In the genomic region with DNA sequence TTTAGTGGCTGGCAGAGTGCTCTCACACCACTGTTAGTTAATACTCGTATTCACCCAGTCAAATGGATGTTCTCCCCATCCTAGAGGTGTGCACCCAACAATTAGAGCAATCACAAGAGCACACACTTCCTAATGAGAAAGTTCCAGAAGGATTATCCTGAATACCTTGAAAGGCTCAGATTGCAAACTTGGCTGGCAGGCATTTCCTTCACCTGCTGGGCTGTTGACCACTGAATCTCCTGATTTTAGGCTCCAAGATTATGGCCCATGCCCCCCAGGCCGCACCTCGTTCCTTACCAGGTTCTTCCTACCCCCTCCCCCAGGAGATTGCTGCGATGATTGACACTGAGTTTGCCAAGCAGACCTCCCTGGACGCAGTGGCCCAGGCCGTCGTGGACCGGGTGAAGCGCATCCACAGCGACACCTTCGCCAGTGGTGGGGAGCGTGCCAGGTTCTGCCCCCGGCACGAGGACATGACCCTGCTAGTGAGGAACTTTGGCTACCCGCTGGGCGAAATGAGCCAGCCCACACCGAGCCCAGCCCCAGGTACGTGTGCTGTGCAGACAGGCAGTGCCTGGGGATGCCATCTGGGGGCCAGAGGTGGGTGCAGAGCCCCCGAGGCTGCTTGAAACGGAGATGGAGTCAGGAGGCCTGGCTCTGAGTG, we compare ENCODE assay signal across 13 cellular contexts. TPM values are rescaled to one million over a fixed set of nuclear protein-coding genes. Genes with fewer than 3 reads are reported as not detected.
DNase-seq lines count a peak whose midpoint lies in the region; ATAC-seq and TF ChIP-seq lines count a peak whose summit lies in the region.
"Had no signal": no experiment of that assay in that cellular context is flagged by ENCODE, and none has a peak within 500 bp of the region (broad histone marks: within the 10 kb centered on the region; RNA-seq: fewer than 3 reads in every experiment).

No MANE protein-coding gene starts in this region.

- POLR2A ChIA-PET in WTC11 (lab: Charles Lee): no interaction called here

- peaks cover 11% of the 10 kb centered on the region; the same call in 1 of the 2 replicates for H3K4me1 ChIP-seq in H9 (ENCODE audit: insufficient read depth, low read length)
- no peaks in the 10 kb centered on the region for H3K4me1 ChIP-seq in hepatocyte (ENCODE audit: insufficient read depth)
- peaks cover 14 to 16% of the 10 kb centered on the region in 2 experiments for H3K4me1 ChIP-seq in trophoblast cell (ENCODE audit: control insufficient read depth in 1 of 2, insufficient read depth in 2 of 2, low read length in 2 of 2)

- H3K56ac ChIP-seq in H9 (ENCODE audit: insufficient read length, low read depth, low read length): no peak overlapping the region

- H3K4me3 ChIP-seq in hepatocyte (no peak overlapping the region), trophoblast cell (ENCODE audit: low read depth, low read length) (no peak overlapping the region)
- H3K4me3 ChIP-seq: BLaER1 treated with 17β-estradiol and CSF1 and Interleukin-3, amounts not matched to agents 10 nM and 100 nM; GM12878 had no signal

- H4K12ac ChIP-seq in trophoblast cell (ENCODE audit: low read depth, low read length): no peak overlapping the region

- H3K27ac Mint-ChIP-seq in H9 (no peak overlapping the region; a peak in 2 of 7 replicates), WTC11 (peak overlapping the region; percentile 72; the same call in 1 of the 2 replicates)
- H3K27ac Mint-ChIP-seq: IgD-negative memory B cell had no signal

- no peak overlapping the region for H2BK15ac ChIP-seq in H9 (ENCODE audit: low read depth, low read length)

- H3K4ac ChIP-seq in H9 (ENCODE audit: low read depth, low read length) (no peak overlapping the region), trophoblast cell (ENCODE audit: low read depth, low read length) (no peak overlapping the region)

- H3K9me3 Mint-ChIP-seq in H9 (no peaks in the 10 kb centered on the region), WTC11 (no peaks in the 10 kb centered on the region)
- H3K9me3 Mint-ChIP-seq: IgD-negative memory B cell had no signal

- no peak overlapping the region for H2BK5ac ChIP-seq in H9 (ENCODE audit: insufficient read length, low read length)
- H2BK5ac ChIP-seq in trophoblast cell (ENCODE audit: low read depth, low read length, poor library complexity): no peak overlapping the region

- CTCF ChIA-PET in WTC11 (lab: Charles Lee): no interaction called here

- H3K9me3 ChIP-seq in H9 (ENCODE audit: control insufficient read depth, low read depth, low read length): no peaks in the 10 kb centered on the region
- no peaks in the 10 kb centered on the region for H3K9me3 ChIP-seq in hepatocyte (ENCODE audit: low read depth)
- H3K9me3 ChIP-seq in trophoblast cell (ENCODE audit: insufficient read depth, low read depth, low read length): no peaks in the 10 kb centered on the region
- H3K9me3 ChIP-seq: BLaER1 treated with 17β-estradiol and CSF1 and Interleukin-3, amounts not matched to agents 10 nM and 100 nM had no signal

- no peak overlapping the region for H3T11ph ChIP-seq in H9 (ENCODE audit: low read length)

- H2BK12ac ChIP-seq in H9 (ENCODE audit: insufficient read length, low read depth, low read length) (no peak overlapping the region), trophoblast cell (ENCODE audit: low read length) (no peak overlapping the region)

- ATAC-seq in WTC11 (no peak), GM18909 (IDR thresholded peaks at IDR 0.05; ENCODE audit: poor library complexity, unreplicated experiment) (no peak)
- ATAC-seq: GM12878 had no signal

- H3K4me1 Mint-ChIP-seq in H9: peaks cover 35 to 45% of the 10 kb centered on the region in 2 experiments
- H3K4me1 Mint-ChIP-seq in WTC11: peaks cover 43% of the 10 kb centered on the region
- H3K4me1 Mint-ChIP-seq: CD4-positive, CD25-positive, alpha-beta regulatory T cell; IgD-negative memory B cell had no signal

- H3K79me1 ChIP-seq in H9 (ENCODE audit: insufficient read depth, low read depth, low read length, poor library complexity, severe bottlenecking) (no peaks in the 10 kb centered on the region), trophoblast cell (ENCODE audit: low read length) (peaks cover 13% of the 10 kb centered on the region)

- no CpG with 5 or more reads among the region's 20 CpGs for WGBS in H9 (ENCODE audit: extremely low coverage, insufficient read length, low lambda C conversion rate)
- WGBS in hepatocyte (ENCODE audit: low lambda C conversion rate, missing lambda C conversion rate): 95% methylated on average over 20 of the region's 20 CpGs
- no CpG with 5 or more reads among the region's 20 CpGs for WGBS in trophoblast cell (ENCODE audit: extremely low coverage, insufficient coverage, insufficient read length)

- H4K91ac ChIP-seq in H9 (ENCODE audit: insufficient read length, low read depth, low read length) (no peak overlapping the region), trophoblast cell (ENCODE audit: low read depth, low read length) (peak overlapping the region; percentile 17)

- H2BK120ac ChIP-seq in H9 (ENCODE audit: low read depth, low read length, poor library complexity, severe bottlenecking): no peak overlapping the region
- no peak overlapping the region for H2BK120ac ChIP-seq in trophoblast cell (ENCODE audit: insufficient read depth, low read length, poor library complexity)

- no peak overlapping the region for H3K18ac ChIP-seq in H9 (ENCODE audit: insufficient read length, low read depth, low read length)
- H3K18ac ChIP-seq in trophoblast cell (ENCODE audit: low read length): no peak overlapping the region

- no peak overlapping the region for H2BK20ac ChIP-seq in H9 (ENCODE audit: low read depth, low read length, poor library complexity, severe bottlenecking)

- TF ChIP-seq CTCF in H9 (conservative IDR thresholded peaks at IDR 0.05) (no peak), WTC11 (IDR thresholded peaks at IDR 0.05) (no peak), hepatocyte (IDR thresholded peaks at IDR 0.05; ENCODE audit: poor library complexity) (no peak)

- H4K8ac ChIP-seq in H9 (replicated peaks; ENCODE audit: insufficient read length, low read depth, low read length) (no peak overlapping the region), trophoblast cell (ENCODE audit: low read depth, low read length) (no peak overlapping the region)

- H2AK5ac ChIP-seq in H9 (ENCODE audit: insufficient read length, low read length) (no peak overlapping the region), trophoblast cell (ENCODE audit: low read length) (peak overlapping the region; percentile 32)

- no peak overlapping the region for H3K27ac ChIP-seq in H9 (ENCODE audit: insufficient read length, low read depth, low read length)
- H3K27ac ChIP-seq in hepatocyte: no peak overlapping the region
- H3K27ac ChIP-seq in trophoblast cell (ENCODE audit: low read depth, low read length): no peak overlapping the region
- H3K27ac ChIP-seq: BLaER1 treated with 17β-estradiol and CSF1 and Interleukin-3, amounts not matched to agents 10 nM and 100 nM had no signal

- H3K27me3 ChIP-seq in H9 (ENCODE audit: insufficient read depth, low read length) (no peaks in the 10 kb centered on the region), hepatocyte (no peaks in the 10 kb centered on the region), trophoblast cell (ENCODE audit: insufficient read depth, low read length) (no peaks in the 10 kb centered on the region)
- H3K27me3 ChIP-seq: BLaER1 treated with 17β-estradiol and CSF1 and Interleukin-3, amounts not matched to agents 10 nM and 100 nM had no signal

- DNase-seq in H9 (peak; percentile 27), WTC11 (ENCODE audit: low spot score) (no peak), hepatocyte (ENCODE audit: low spot score) (peak; percentile 3), trophoblast cell (no peak), Kasumi-1 (lab: John Stamatoyannopoulos, UW) (no peak), NCI-H510A (lab: John Stamatoyannopoulos, UW) (no peak)
- DNase-seq in activated CD4-positive, alpha-beta T cell treated with anti-CD3 and anti-CD28 coated beads for 1 hour: no peak
- DNase-seq: ACHN; CD4-positive, CD25-positive, alpha-beta regulatory T cell had no signal

- no peaks in the 10 kb centered on the region for H3K9me2 ChIP-seq in hepatocyte (replicated peaks; ENCODE audit: insufficient read depth)

- H4K5ac ChIP-seq in H9 (ENCODE audit: insufficient read length, low read depth, low read length): no peak overlapping the region

- no peaks in the 10 kb centered on the region for H3K27me3 Mint-ChIP-seq in H9 (ENCODE audit: low read depth)
- no peaks in the 10 kb centered on the region for H3K27me3 Mint-ChIP-seq in WTC11 (ENCODE audit: low read depth)
- H3K27me3 Mint-ChIP-seq: CD4-positive, CD25-positive, alpha-beta regulatory T cell; IgD-negative memory B cell had no signal

- no peak overlapping the region for H3K23ac ChIP-seq in H9 (ENCODE audit: insufficient read length, low read depth, low read length)
- no peak overlapping the region for H3K23ac ChIP-seq in trophoblast cell (ENCODE audit: low read length)

- H3K4me2 ChIP-seq in H9 (ENCODE audit: insufficient read depth, insufficient read length, low read length) (no peak overlapping the region), hepatocyte (no peak overlapping the region), trophoblast cell (ENCODE audit: low read length) (no peak overlapping the region)
- H3K4me2 ChIP-seq: BLaER1 treated with 17β-estradiol and CSF1 and Interleukin-3, amounts not matched to agents 10 nM and 100 nM had no signal

- H3K4me3 Mint-ChIP-seq in H9 (no peak overlapping the region; a peak in 1 of 5 replicates), WTC11 (no peak overlapping the region)
- H3K4me3 Mint-ChIP-seq: CD4-positive, CD25-positive, alpha-beta regulatory T cell; IgD-negative memory B cell had no signal

- H3K79me2 ChIP-seq in H9 (ENCODE audit: insufficient read depth, low read length): no peaks in the 10 kb centered on the region
- H3K79me2 ChIP-seq in hepatocyte: no peaks in the 10 kb centered on the region
- H3K79me2 ChIP-seq in trophoblast cell (ENCODE audit: control insufficient read depth, insufficient read depth, low read length, poor library complexity): peaks cover 5% of the 10 kb centered on the region

- peaks cover 4 to 53% (median 53%) of the 10 kb centered on the region in 3 experiments for H3K36me3 Mint-ChIP-seq in H9 (ENCODE audit: insufficient read depth in 1 of 3, low read depth in 3 of 3)
- H3K36me3 Mint-ChIP-seq in WTC11: peaks cover 25% of the 10 kb centered on the region

- H3K14ac ChIP-seq in H9 (ENCODE audit: insufficient read depth, low read length): no peak overlapping the region; the same call in 1 of the 2 replicates
- no peak overlapping the region for H3K14ac ChIP-seq in trophoblast cell (ENCODE audit: low read length)

- no peaks in the 10 kb centered on the region for H3K23me2 ChIP-seq in H9 (ENCODE audit: insufficient read length, low read depth, low read length, poor library complexity, severe bottlenecking)

- no peaks in the 10 kb centered on the region for H3K36me3 ChIP-seq in hepatocyte (replicated peaks; ENCODE audit: insufficient read depth, low read depth)
- peaks cover 17 to 22% of the 10 kb centered on the region in 2 experiments for H3K36me3 ChIP-seq in trophoblast cell (ENCODE audit: control insufficient read depth in 1 of 2, insufficient read depth in 2 of 2, low read length in 2 of 2)

- H3K9ac ChIP-seq in H9 (ENCODE audit: extremely low read depth, insufficient read length, low read length): no peak overlapping the region
- H3K9ac ChIP-seq in trophoblast cell (ENCODE audit: low read length): peak overlapping the region; percentile 47

- H4K20me1 ChIP-seq in H9 (ENCODE audit: control insufficient read depth, insufficient read depth, insufficient read length): no peaks in the 10 kb centered on the region
- H4K20me1 ChIP-seq in hepatocyte (ENCODE audit: insufficient read depth, poor library complexity, severe bottlenecking): no peaks in the 10 kb centered on the region

- H2AFZ ChIP-seq in H9 (ENCODE audit: low read length) (no peak overlapping the region), hepatocyte (no peak overlapping the region), trophoblast cell (ENCODE audit: insufficient read depth, low read length, poor library complexity) (no peak overlapping the region)

RNA-seq across cellular contexts. Expression of a gene that starts 26.9 kb away (rescaled TPM):
- total RNA-seq in H9 (2021) (16.6 and 20.3 TPM in 2 replicates), WTC11 (2021) (36.8 to 38.3 TPM (median 38.0 TPM) in 3 replicates), hepatocyte (13.3 and 14.0 TPM in 2 replicates)
- 8.6 and 10.7 TPM in 2 replicates for polyA plus RNA-seq in hepatocyte
- polyA plus RNA-seq in trophoblast cell (2013): 12.9 and 13.2 TPM in 2 replicates

RNA-seq across cellular contexts. Expression of a gene that starts 30.3 kb away (rescaled TPM):
- total RNA-seq in H9 (2021) (4.7 and 5.0 TPM in 2 replicates), WTC11 (2021) (10.3 to 11.4 TPM (median 11.4 TPM) in 3 replicates), hepatocyte (20.0 and 22.3 TPM in 2 replicates)
- polyA plus RNA-seq in hepatocyte: 5.5 and 7.0 TPM in 2 replicates
- 19.8 and 20.9 TPM in 2 replicates for polyA plus RNA-seq in trophoblast cell (2013)
- polyA plus RNA-seq: CD4-positive, CD25-positive, alpha-beta regulatory T cell had no signal

Comparison
In these comparisons a context has a peak if more than half of its experiments do, and no peak if none do; other contexts are left out.
1. DNase-seq: peak in H9 (single experiment) and hepatocyte (single experiment); none in WTC11 (single experiment), trophoblast cell (0 of 2), Kasumi-1 (0 of 2), activated CD4-positive, alpha-beta T cell treated with anti-CD3 and anti-CD28 coated beads for 1 hour (single experiment) and NCI-H510A (single experiment).